8 cellular contexts compared by ENCODE assay signal in the genomic region with DNA sequence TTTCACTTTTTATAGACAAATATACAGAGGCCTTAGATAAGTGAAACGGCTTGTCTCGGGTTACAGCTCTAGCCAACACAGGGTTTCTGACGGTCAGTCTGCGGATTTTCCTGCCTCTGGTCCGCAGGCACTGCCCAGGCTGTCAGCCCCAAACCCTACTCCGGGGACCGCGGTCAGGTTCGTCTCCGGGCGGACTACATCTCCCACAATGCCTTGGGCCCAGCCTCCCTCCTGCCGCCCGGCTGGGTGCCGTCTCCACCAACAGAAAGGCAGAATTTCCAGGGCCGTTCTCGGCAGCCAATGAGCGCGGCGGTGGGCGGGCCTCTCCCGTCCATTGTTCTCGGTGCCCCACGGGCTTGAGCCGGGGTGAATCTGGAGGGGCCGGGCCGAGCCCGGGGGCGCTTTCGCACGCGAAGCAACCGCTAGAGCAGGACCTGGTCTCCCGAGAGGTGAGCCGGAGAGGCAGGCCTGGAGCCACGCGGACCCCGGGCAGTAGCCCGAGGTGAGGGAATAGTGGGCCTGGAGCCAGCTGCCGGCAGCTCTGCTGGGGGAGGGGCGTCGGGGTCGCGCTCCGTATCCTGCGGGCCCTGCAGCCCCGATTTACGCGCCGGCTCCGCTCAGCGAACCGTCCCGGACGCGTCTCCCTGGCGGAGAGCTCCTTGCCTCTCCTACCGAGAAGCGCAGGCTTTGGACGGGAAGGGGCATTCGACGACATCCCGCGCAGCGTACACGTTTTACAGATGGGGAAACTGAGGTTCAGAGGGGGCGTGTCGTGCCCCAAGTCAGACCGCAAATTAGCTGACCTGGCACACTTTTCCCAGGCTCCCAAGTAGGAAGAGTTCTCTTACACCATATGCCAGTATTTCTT. TPM values are rescaled to one million over a fixed set of nuclear protein-coding genes. Genes with fewer than 3 reads are reported as not detected.
DNase-seq lines count a peak whose midpoint lies in the region; ATAC-seq and TF ChIP-seq lines count a peak whose summit lies in the region.

A gene (plus strand): TSS at position 323 of the 868 bp plus-strand sequence. CDS start 2,919 bp downstream, outside the sequence.

- peaks cover 8 to 40% (median 24%) of the 10 kb centered on the region in 4 donors for H3K4me1 ChIP-seq in esophagus muscularis mucosa
- H3K4me1 ChIP-seq in muscle layer of duodenum (ENCODE audit: control insufficient read depth in 1 of 2, insufficient read depth in 2 of 2, low read length in 2 of 2): no peaks in the 10 kb centered on the region

- DNase-seq in DMS53 treated with DMSO at 0.1 percent for 48 hours (lab: John Stamatoyannopoulos, UW; ENCODE audit: unreplicated experiment): peak; percentile 87
- DNase-seq in KG1 (lab: John Stamatoyannopoulos, UW): peak; percentile 88
- DNase-seq in activated T-cell treated with anti-CD3 and anti-CD28 coated beads, Interleukin-2, amount 50 U/mL, for 48 hours: peak; percentile 96 to 97
- DNase-seq in esophagus muscularis mucosa (ENCODE audit: extremely low spot score): peak; percentile 99
- DNase-seq in stimulated activated CD8-positive, alpha-beta memory T cell treated with anti-CD3 and anti-CD28 coated beads, Interleukin-7, amount 100 ng/mL, for 24 hours (ENCODE audit: low read depth): peak; percentile 84

- H3K4me3 ChIP-seq in esophagus muscularis mucosa (peak within 1 kb of the TSS; percentile 66 to 84 (median 78)), muscle layer of duodenum (ENCODE audit: low read depth in 1 of 2, low read length in 2 of 2) (peak within 1 kb of the TSS; percentile 98 to 99)

- 1% methylated on average over 21 of the region's 68 CpGs for WGBS in esophagus muscularis mucosa

- peaks cover 0 to 21% (median 16%) of the 10 kb centered on the region in 4 donors for H3K36me3 ChIP-seq in esophagus muscularis mucosa
- peaks cover 3 to 10% of the 10 kb centered on the region in 2 donors for H3K36me3 ChIP-seq in muscle layer of duodenum (ENCODE audit: control insufficient read depth in 1 of 2, insufficient read depth in 2 of 2, low read length in 2 of 2)

- TF ChIP-seq EP300 in esophagus muscularis mucosa (IDR thresholded peaks at IDR 0.05): no peak

- intact Hi-C loops in esophagus muscularis mucosa (cut with DNase I): loop anchor here (2.0 kb wide), 1 partner anchor 58 kb away; a partner anchor contains a TSS

- ATAC-seq in GM21737 (IDR thresholded peaks at IDR 0.05; ENCODE audit: unreplicated experiment): peak; percentile 96

- TF ChIP-seq POLR2A in esophagus muscularis mucosa (IDR thresholded peaks at IDR 0.05; ENCODE audit: low read depth): no peak

- H3K9me3 ChIP-seq in esophagus muscularis mucosa (no peaks in the 10 kb centered on the region), muscle layer of duodenum (ENCODE audit: control insufficient read depth in 1 of 2, low read length in 2 of 2) (no peaks in the 10 kb centered on the region)

- H3K27ac ChIP-seq in esophagus muscularis mucosa (replicated peaks in 1 of 4): peak within 1 kb of the TSS; percentile 57 to 79 (median 72)
- H3K27ac ChIP-seq in muscle layer of duodenum (ENCODE audit: low read length): peak within 1 kb of the TSS; percentile 60

- H3K27me3 ChIP-seq in esophagus muscularis mucosa (no peaks in the 10 kb centered on the region), muscle layer of duodenum (ENCODE audit: low read depth, low read length) (no peaks in the 10 kb centered on the region)

- no peak for TF ChIP-seq CTCF in esophagus muscularis mucosa (IDR thresholded peaks at IDR 0.05)

TF ChIP-seq in PFSK-1, 5 proteins besides CTCF, POLR2A, EP300 and RAD21:
- TF ChIP-seq SIN3A (IDR thresholded peaks at IDR 0.05; ENCODE audit: borderline replicate concordance, insufficient read depth, low read length) (peak; percentile 75; the same call in 1 of the 2 replicates), FOXP2 (optimal IDR thresholded peaks at IDR 0.05; ENCODE audit: borderline replicate concordance, extremely low read depth, extremely low read length, insufficient read depth) (no peak), POLR2AphosphoS5 (IDR thresholded peaks at IDR 0.05; ENCODE audit: low read depth, low read length) (peak; percentile 56; the same call in 1 of the 2 replicates), TAF1 (IDR thresholded peaks at IDR 0.05; ENCODE audit: borderline replicate concordance, insufficient read depth, low read length) (no peak)
- TF ChIP-seq, protein P1, sequence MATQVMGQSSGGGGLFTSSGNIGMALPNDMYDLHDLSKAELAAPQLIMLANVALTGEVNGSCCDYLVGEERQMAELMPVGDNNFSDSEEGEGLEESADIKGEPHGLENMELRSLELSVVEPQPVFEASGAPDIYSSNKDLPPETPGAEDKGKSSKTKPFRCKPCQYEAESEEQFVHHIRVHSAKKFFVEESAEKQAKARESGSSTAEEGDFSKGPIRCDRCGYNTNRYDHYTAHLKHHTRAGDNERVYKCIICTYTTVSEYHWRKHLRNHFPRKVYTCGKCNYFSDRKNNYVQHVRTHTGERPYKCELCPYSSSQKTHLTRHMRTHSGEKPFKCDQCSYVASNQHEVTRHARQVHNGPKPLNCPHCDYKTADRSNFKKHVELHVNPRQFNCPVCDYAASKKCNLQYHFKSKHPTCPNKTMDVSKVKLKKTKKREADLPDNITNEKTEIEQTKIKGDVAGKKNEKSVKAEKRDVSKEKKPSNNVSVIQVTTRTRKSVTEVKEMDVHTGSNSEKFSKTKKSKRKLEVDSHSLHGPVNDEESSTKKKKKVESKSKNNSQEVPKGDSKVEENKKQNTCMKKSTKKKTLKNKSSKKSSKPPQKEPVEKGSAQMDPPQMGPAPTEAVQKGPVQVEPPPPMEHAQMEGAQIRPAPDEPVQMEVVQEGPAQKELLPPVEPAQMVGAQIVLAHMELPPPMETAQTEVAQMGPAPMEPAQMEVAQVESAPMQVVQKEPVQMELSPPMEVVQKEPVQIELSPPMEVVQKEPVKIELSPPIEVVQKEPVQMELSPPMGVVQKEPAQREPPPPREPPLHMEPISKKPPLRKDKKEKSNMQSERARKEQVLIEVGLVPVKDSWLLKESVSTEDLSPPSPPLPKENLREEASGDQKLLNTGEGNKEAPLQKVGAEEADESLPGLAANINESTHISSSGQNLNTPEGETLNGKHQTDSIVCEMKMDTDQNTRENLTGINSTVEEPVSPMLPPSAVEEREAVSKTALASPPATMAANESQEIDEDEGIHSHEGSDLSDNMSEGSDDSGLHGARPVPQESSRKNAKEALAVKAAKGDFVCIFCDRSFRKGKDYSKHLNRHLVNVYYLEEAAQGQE (IDR thresholded peaks at IDR 0.05; ENCODE audit: insufficient read depth in 1 of 2, low read depth in 2 of 2, low read length in 2 of 2): no peak

RNA-seq across cellular contexts. Expression of the gene that starts here (rescaled TPM):
- polyA plus RNA-seq in PFSK-1 (2012; ENCODE audit: insufficient read length, low read depth): 7.3 TPM
- total RNA-seq in esophagus muscularis mucosa: 1 to 10 TPM; 4.6 to 9.5 (median 7.7) TPM

Comparison
In these comparisons a context has a peak if more than half of its experiments do, and no peak if none do; other contexts are left out.
1. Peak in every context shown above with its lines: DNase-seq, ATAC-seq, H3K4me3 ChIP-seq and H3K27ac ChIP-seq.